In the genomic region with DNA sequence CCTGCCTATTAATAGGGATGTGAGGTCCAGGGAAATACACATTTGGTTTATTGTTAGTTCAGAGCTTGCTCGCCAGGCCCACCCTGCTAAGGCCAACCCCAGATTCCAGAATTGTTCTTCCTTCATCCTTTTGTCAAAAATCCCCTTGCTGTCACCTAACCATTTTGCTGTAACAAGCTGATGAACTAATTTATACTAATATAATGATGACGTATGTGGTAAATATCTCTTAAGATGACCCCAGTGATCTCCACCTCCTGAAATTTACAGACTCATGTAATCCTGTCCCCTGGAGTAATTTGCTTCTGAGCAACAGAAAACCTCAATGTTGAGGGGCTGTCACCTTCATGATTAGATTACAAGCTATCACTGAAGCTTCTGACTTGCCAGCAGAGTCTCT, we compare ENCODE assay signal across 28 cellular contexts.
"Had no signal": no experiment of that assay in that cellular context is flagged by ENCODE, and none has a peak within 500 bp of the region (broad histone marks: within the 10 kb centered on the region; RNA-seq: fewer than 3 reads in every experiment).

No MANE protein-coding gene starts in this region.

- H3K9me3 ChIP-seq: colonic mucosa, esophagus muscularis mucosa, esophagus squamous epithelium, gastrocnemius medialis, gastroesophageal sphincter, heart left ventricle, heart right ventricle had no signal

- ATAC-seq: effector memory CD8-positive, alpha-beta T cell; esophagus mucosa; foreskin keratinocyte; gastrocnemius medialis; gastroesophageal sphincter; heart left ventricle; heart right ventricle had no signal

- H3K4me1 ChIP-seq: colonic mucosa, esophagus muscularis mucosa, esophagus squamous epithelium, foreskin keratinocyte, gastrocnemius medialis, gastroesophageal sphincter, heart left ventricle, heart right ventricle had no signal

- FAIRE-seq: colon, endometrium, endothelial cell of umbilical vein, frontal cortex had no signal

- DNase-seq: colonic mucosa; cortex of kidney; dermis blood vessel endothelial cell; dorsolateral prefrontal cortex; effector CD4-positive, alpha-beta T cell; effector CD8-positive, alpha-beta T cell; effector memory CD4-positive, alpha-beta T cell; effector memory CD8-positive, alpha-beta T cell; endodermal cell; erythroblast; esophagus squamous epithelium; foreskin fibroblast; foreskin keratinocyte; foreskin melanocyte; gastrocnemius medialis; glutamatergic neuron; head of caudate nucleus; heart left ventricle; heart right ventricle had no signal

- H3K4me3 ChIP-seq: colonic mucosa, coronary artery, dorsolateral prefrontal cortex, esophagus muscularis mucosa, esophagus squamous epithelium, gastrocnemius medialis, gastroesophageal sphincter, heart left ventricle, heart right ventricle had no signal

- H3K36me3 ChIP-seq: colonic mucosa, esophagus muscularis mucosa, esophagus squamous epithelium, gastrocnemius medialis, gastroesophageal sphincter, heart left ventricle, heart right ventricle had no signal

- H3K27me3 ChIP-seq: colonic mucosa, esophagus squamous epithelium, foreskin keratinocyte, gastrocnemius medialis, gastroesophageal sphincter had no signal

- H3K27ac ChIP-seq: colonic mucosa, coronary artery, dorsolateral prefrontal cortex, epithelial cell of prostate, esophagus muscularis mucosa, esophagus squamous epithelium, foreskin keratinocyte, gastrocnemius medialis, gastroesophageal sphincter, heart left ventricle, heart right ventricle had no signal
